Comparison of ENCODE assay signal across 8 cellular contexts in the genomic region with DNA sequence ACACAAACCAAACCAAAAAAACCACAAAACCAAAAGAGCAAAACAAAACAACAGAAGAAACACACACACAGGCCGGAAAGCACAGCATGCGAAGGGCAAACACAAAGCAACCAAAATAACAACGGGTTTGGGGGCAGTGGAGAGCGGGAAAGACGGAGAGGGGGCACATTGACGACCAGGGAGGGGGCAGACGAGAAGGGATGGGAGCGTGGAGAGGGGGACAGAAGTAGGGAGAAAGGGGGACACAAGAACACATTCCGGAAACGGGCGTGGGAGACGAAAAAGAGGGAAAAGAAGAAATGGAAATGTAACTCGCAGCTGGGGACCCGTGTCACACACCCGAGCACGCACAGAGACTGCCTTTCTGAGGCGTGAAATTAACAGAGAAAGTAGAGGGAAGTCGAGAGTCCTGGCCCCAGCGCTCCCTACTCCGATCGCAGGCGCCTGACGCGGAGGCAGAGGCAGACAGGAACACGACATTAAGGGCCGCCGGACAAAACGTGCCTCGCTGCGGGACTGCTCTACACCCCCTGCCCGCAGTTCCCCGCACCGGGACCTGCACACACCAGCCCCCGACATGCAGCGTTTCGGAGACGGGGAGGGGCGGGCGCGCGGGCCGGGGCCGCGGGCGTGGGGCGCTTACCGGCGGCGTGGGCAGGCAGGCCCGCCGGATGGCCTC. TPM values are rescaled to one million over a fixed set of nuclear protein-coding genes. Genes with fewer than 3 reads are reported as not detected.
DNase-seq lines count a peak whose midpoint lies in the region; ATAC-seq lines count a peak whose summit lies in the region.

No MANE protein-coding gene starts in this region.

- no peaks in the 10 kb centered on the region for H3K9me3 Mint-ChIP-seq in activated naive CD4-positive, alpha-beta T cell treated with anti-CD3 and anti-CD28 coated beads, Interleukin-2, amount 50 U/mL, for 72 hours

- no peaks in the 10 kb centered on the region for H3K4me1 ChIP-seq in mesodermal cell (ENCODE audit: control insufficient read depth, insufficient read depth, low read length, poor library complexity, severe bottlenecking)

- peak overlapping the region in 1 of 2 donors; percentile 87 for H3K27ac Mint-ChIP-seq in activated naive CD4-positive, alpha-beta T cell treated with anti-CD3 and anti-CD28 coated beads, Interleukin-2, amount 50 U/mL, for 72 hours

- H3K36me3 Mint-ChIP-seq in activated naive CD4-positive, alpha-beta T cell treated with anti-CD3 and anti-CD28 coated beads, Interleukin-2, amount 50 U/mL, for 72 hours = peaks cover 6 to 36% of the 10 kb centered on the region in 2 donors

- no peak overlapping the region for H3K27ac ChIP-seq in mesodermal cell (ENCODE audit: low read depth, low read length, severe bottlenecking)

- H3K9me3 ChIP-seq in mesodermal cell (ENCODE audit: control insufficient read depth, low read length) = no peaks in the 10 kb centered on the region

- ATAC-seq in GM19452 (IDR thresholded peaks at IDR 0.05; ENCODE audit: unreplicated experiment) (peak; percentile 16), HG03521 (IDR thresholded peaks at IDR 0.05; ENCODE audit: unreplicated experiment) (peak; percentile 8), HG03571 (IDR thresholded peaks at IDR 0.05; ENCODE audit: unreplicated experiment) (no peak)
- ATAC-seq in activated naive CD4-positive, alpha-beta T cell treated with anti-CD3 and anti-CD28 coated beads, Interleukin-2, amount 50 U/mL, for 72 hours = peak; percentile 6 to 18

- peak; percentile 41 for DNase-seq in Daoy (ENCODE audit: low read depth)
- DNase-seq in activated naive CD4-positive, alpha-beta T cell treated with anti-CD3 and anti-CD28 coated beads, Interleukin-2, amount 50 U/mL, for 72 hours (ENCODE audit: low spot score in 2 of 2) = no peak
- DNase-seq in cerebellar cortex (ENCODE audit: low spot score) = no peak
- no peak for DNase-seq in HT-29 (ENCODE audit: low spot score)

- H3K4me3 ChIP-seq in mesodermal cell (ENCODE audit: extremely low read depth, insufficient read depth, low read length, poor library complexity, severe bottlenecking) = peak overlapping the region; percentile 37

- 0% methylated on average over 35 of the region's 51 CpGs for WGBS in mesodermal cell (ENCODE audit: insufficient coverage in 2 of 2), 2 experiments

- H3K36me3 ChIP-seq in mesodermal cell (ENCODE audit: control insufficient read depth, insufficient read depth, low read length) = no peaks in the 10 kb centered on the region

RNA-seq across cellular contexts. Expression of a gene that starts 0.7 kb away (rescaled TPM):
- total RNA-seq in Daoy (2014; rRNA removed; shearing (Covaris generic)) = 1.4 and 1.9 TPM in 2 replicates
- total RNA-seq in activated naive CD4-positive, alpha-beta T cell treated with anti-CD3 and anti-CD28 coated beads, Interleukin-2, amount 50 U/mL, for 72 hours = under 1 TPM; 0.11 to 0.25 TPM
- polyA plus RNA-seq in mesodermal cell (2013, experiment 1 of 2) = 0.37 TPM
- 0.46 TPM for polyA plus RNA-seq in mesodermal cell (2013, experiment 2 of 2)
- total RNA-seq in HT-29 (2014; rRNA removed; shearing (Covaris generic)) = not detected in 2 replicates

RNA-seq across cellular contexts. Expression of a gene that starts 56.3 kb away (rescaled TPM):
- total RNA-seq in Daoy (2014; rRNA removed; shearing (Covaris generic)) = 21.1 and 22.5 TPM in 2 replicates
- total RNA-seq in activated naive CD4-positive, alpha-beta T cell treated with anti-CD3 and anti-CD28 coated beads, Interleukin-2, amount 50 U/mL, for 72 hours = 10 to 100 TPM; 14.8 to 16.9 TPM
- 16.5 TPM for polyA plus RNA-seq in mesodermal cell (2013, experiment 1 of 2)
- polyA plus RNA-seq in mesodermal cell (2013, experiment 2 of 2) = 15.6 TPM
- total RNA-seq in HT-29 (2014; rRNA removed; shearing (Covaris generic)) = 6.8 TPM in 2 replicates
